Comparison of ENCODE assay signal across 8 cellular contexts in genomic region chr6:109526905-109527628, GRCh38. TPM values are rescaled to one million over a fixed set of nuclear protein-coding genes. Genes with fewer than 3 reads are reported as not detected.
DNase-seq lines count a peak whose midpoint lies in the region; ATAC-seq, FAIRE-seq and TF ChIP-seq lines count a peak whose summit lies in the region.

No MANE protein-coding gene starts in this region.

- SMC1A ChIA-PET in GM12878 (lab: Charles Lee; ENCODE audit: uncharacterized antibody, unreplicated experiment) = interaction anchor here (0.6 to 2.2 kb wide), 5 partner anchors 13 to 656 kb away, joined by 3 to 13 read pairs (median 3); no protein-coding TSS in a partner anchor

- intact Hi-C loops in GM12878 (cut with micrococcal nuclease; ENCODE audit: unreplicated experiment) = loop anchor here (1.0 to 2.0 kb wide), 4 partner anchors 168 to 864 kb away; no protein-coding TSS in a partner anchor

- no peaks in the 10 kb centered on the region for H3K9me3 ChIP-seq in GM12878 (replicated peaks; ENCODE audit: control insufficient read depth, insufficient read depth, low read length)

- no peak for TF ChIP-seq POLR2A in GM12878 (IDR thresholded peaks at IDR 0.05; ENCODE audit: low read depth, low read length)

- POLR2A ChIA-PET in GM12878 (lab: Charles Lee) = no interaction called here

- no peaks in the 10 kb centered on the region for H3K79me2 ChIP-seq in GM12878 (ENCODE audit: control insufficient read depth, insufficient read depth, low read length)

- no peak overlapping the region for H3K27ac ChIP-seq in GM12878 (ENCODE audit: control insufficient read depth, insufficient read depth)

- 29% methylated on average over 7 of the region's 7 CpGs for WGBS in GM12878 (ENCODE audit: insufficient coverage, insufficient replicate concordance, low lambda C conversion rate, missing lambda C conversion rate)

- DNase-seq in CD1c-positive myeloid dendritic cell (ENCODE audit: extremely low spot score) (peak; percentile 73), NCI-H1930 (lab: John Stamatoyannopoulos, UW) (peak; percentile 37 to 62), T-helper 9 cell (peak; percentile 12), GM12878 (ENCODE audit: low read depth, low spot score) (peak; percentile 28), inferior parietal cortex (ENCODE audit: extremely low spot score) (peak; percentile 80)
- DNase-seq in stimulated activated CD4-positive, alpha-beta T cell treated with anti-CD3 and anti-CD28 coated beads, Interleukin-2, amount 100 ng/mL, for 24 hours = peak; percentile 40 to 55

- CTCF ChIA-PET in GM12878 (lab: Yijun Ruan, JAX) = interaction anchor here (0.6 to 6.0 kb wide), 11 partner anchors 86 to 865 kb away, joined by 3 to 58 read pairs (median 3); partner anchors contain the start of gene SMPD2

- H3K4me3 ChIP-seq in GM12878 = no peak overlapping the region

- H4K20me1 ChIP-seq in GM12878 (ENCODE audit: control insufficient read depth, insufficient read depth) = no peaks in the 10 kb centered on the region

- BruUV-seq in GM12878 (replicated peaks; lab: Mats Ljungman, UMichigan) = no TSS peak

- peak; percentile 86 for FAIRE-seq in GM12878 (lab: Jason Lieb, UNC)

- no peaks in the 10 kb centered on the region for H3K27me3 ChIP-seq in GM12878 (replicated peaks in 1 of 2; ENCODE audit: control insufficient read depth in 2 of 2, insufficient read depth in 2 of 2, low read length in 1 of 2)

- no peak overlapping the region for H3K4me2 ChIP-seq in GM12878 (ENCODE audit: control insufficient read depth, insufficient read depth)

- TF ChIP-seq EP300 in GM12878 (IDR thresholded peaks at IDR 0.05; ENCODE audit: borderline replicate concordance in 1 of 2, control insufficient read depth in 1 of 2, low read depth in 2 of 2, low read length in 2 of 2) = no peak

- ATAC-seq in GM21529 (IDR thresholded peaks at IDR 0.05; ENCODE audit: unreplicated experiment) (peak; percentile 59), GM12878 (peak; percentile 97), HG03442 (IDR thresholded peaks at IDR 0.05; ENCODE audit: unreplicated experiment) (no peak)

- RAD21 ChIA-PET in GM12878 (lab: Charles Lee; ENCODE audit: unreplicated experiment) = interaction anchor here (3.4 kb wide), 1 partner anchor 512 kb away, joined by 18 read pairs; no protein-coding TSS in a partner anchor

- no peaks in the 10 kb centered on the region for H3K4me1 ChIP-seq in GM12878 (ENCODE audit: control insufficient read depth, insufficient read depth, low read length)

- TF ChIP-seq CTCF in GM12878 (IDR thresholded peaks at IDR 0.05 in 2 of 3, conservative IDR thresholded peaks at IDR 0.05 in 1 of 3; ENCODE audit: control insufficient read depth in 2 of 3, extremely low read depth in 1 of 3, insufficient read depth in 1 of 3, low read depth in 3 of 3, low read length in 3 of 3) = peak; percentile 54 to 80 (median 67)

- no peak overlapping the region for H3K9ac ChIP-seq in GM12878 (ENCODE audit: control insufficient read depth, insufficient read depth, low read length)

- H2AFZ ChIP-seq in GM12878 (ENCODE audit: control insufficient read depth, low read depth, low read length) = no peak overlapping the region

- H3K36me3 ChIP-seq in GM12878 (ENCODE audit: control insufficient read depth in 2 of 2, insufficient read depth in 2 of 2, low read length in 1 of 2) = no peaks in the 10 kb centered on the region

- peak; percentile 79 for TF ChIP-seq RAD21 in GM12878 (IDR thresholded peaks at IDR 0.05; ENCODE audit: insufficient read depth, low read depth, low read length)

- in situ Hi-C loops in GM12878 (cut with MboI) = loop anchor here (5.0 to 10.0 kb wide), 3 partner anchors 168 to 865 kb away; partner anchors contain the start of genes AK9 and FIG4

TF ChIP-seq in GM12878, 131 proteins besides CTCF, POLR2A, EP300 and RAD21:
- TF ChIP-seq CUX1 (IDR thresholded peaks at IDR 0.05; ENCODE audit: insufficient replicate concordance, low read depth, low read length) = no peak
- peak; percentile 68; the same call in 1 of the 2 replicates for TF ChIP-seq SMC3 (IDR thresholded peaks at IDR 0.05; ENCODE audit: borderline replicate concordance, low read length)
- no peak for TF ChIP-seq CREM (IDR thresholded peaks at IDR 0.05; ENCODE audit: low read depth)
- TF ChIP-seq LARP7 (IDR thresholded peaks at IDR 0.05) = no peak
- no peak for TF ChIP-seq CEBPB (IDR thresholded peaks at IDR 0.05; ENCODE audit: borderline replicate concordance in 1 of 2, low read depth in 2 of 2, low read length in 2 of 2)

RNA-seq across cellular contexts. Expression of gene ZBTB24, which starts 44.0 kb away (rescaled TPM):
- total RNA-seq in GM12878 (2013; cell fraction: nucleolus; rRNA removed) = 23.8 and 24.7 TPM in 2 replicates
- total RNA-seq in GM12878 (2014; rRNA removed) = 14.7 and 17.9 TPM in 2 replicates
- total RNA-seq in GM12878 (2014; rRNA removed; fragmentation: Illumina TruSeq; extraction: Trizol) = 17.7 and 17.8 TPM in 2 replicates
- 11.9 and 12.4 TPM in 2 replicates for total RNA-seq in GM12878 (2021)
- 4.5 TPM for polyA plus RNA-seq in GM12878 (2011; ENCODE audit: low read depth)
- 7.3 and 7.8 TPM in 2 replicates for polyA plus RNA-seq in GM12878 (2011; rRNA removed)
- 4.8 and 5.3 TPM in 2 replicates for polyA plus RNA-seq in GM12878 (2011; cell fraction: cytosol; rRNA removed)
- polyA plus RNA-seq in GM12878 (2011; cell fraction: nucleus; rRNA removed) = 6.2 and 6.4 TPM in 2 replicates
- 5.6 and 6.4 TPM in 2 replicates for polyA plus RNA-seq in GM12878 (2012)
- polyA plus RNA-seq in GM12878 (2014; fragmentation: Illumina TruSeq; extraction: Trizol) = 12.1 and 13.3 TPM in 2 replicates
- polyA plus RNA-seq in GM12878 (2014; fragmentation: Nextera tagmentation; extraction: Ambion mirVana) = 1 to 10 TPM; 2.9 to 3.0 TPM
- 7.4 and 7.6 TPM in 2 replicates for polyA plus RNA-seq in GM12878 (2014; rRNA removed)
- 1 to 10 TPM; 8.1 to 9.0 TPM for polyA plus RNA-seq in GM12878 (2016; fragmentation: Nextera tagmentation; extraction: Ambion mirVana)
- polyA minus RNA-seq in GM12878 (2011; rRNA and poly(A)+ RNA removed) = 8.6 and 9.3 TPM in 2 replicates
- polyA minus RNA-seq in GM12878 (2011; cell fraction: cytosol; rRNA and poly(A)+ RNA removed) = 4.5 and 4.8 TPM in 2 replicates
- 4.8 and 7.1 TPM in 2 replicates for polyA minus RNA-seq in GM12878 (2011; cell fraction: nucleus; rRNA and poly(A)+ RNA removed)

Comparison
In these comparisons a context has a peak if more than half of its experiments do, and no peak if none do; other contexts are left out.
1. DNase-seq: peak in every context shown above with its lines; median percentile 80 in inferior parietal cortex; 73 in CD1c-positive myeloid dendritic cell; 50 in NCI-H1930; 48 in stimulated activated CD4-positive, alpha-beta T cell treated with anti-CD3 and anti-CD28 coated beads, Interleukin-2, amount 100 ng/mL, for 24 hours; 28 in GM12878; 12 in T-helper 9 cell.